1 cellular context compared by ENCODE assay signal in genomic region chr3:112695377-112696101, GRCh38. TPM values are rescaled to one million over a fixed set of nuclear protein-coding genes. Genes with fewer than 3 reads are reported as not detected.
"Had no signal": no experiment of that assay in that cellular context is flagged by ENCODE, and none has a peak within 500 bp of the region (broad histone marks: within the 10 kb centered on the region; RNA-seq: fewer than 3 reads in every experiment).

No MANE protein-coding gene starts in this region.

RNA-seq across cellular contexts. Expression of gene CCDC80, which starts 54.6 kb away (rescaled TPM):
- total RNA-seq: T-helper 17 cell had no signal
